8 cellular contexts compared by ENCODE assay signal in the genomic region with DNA sequence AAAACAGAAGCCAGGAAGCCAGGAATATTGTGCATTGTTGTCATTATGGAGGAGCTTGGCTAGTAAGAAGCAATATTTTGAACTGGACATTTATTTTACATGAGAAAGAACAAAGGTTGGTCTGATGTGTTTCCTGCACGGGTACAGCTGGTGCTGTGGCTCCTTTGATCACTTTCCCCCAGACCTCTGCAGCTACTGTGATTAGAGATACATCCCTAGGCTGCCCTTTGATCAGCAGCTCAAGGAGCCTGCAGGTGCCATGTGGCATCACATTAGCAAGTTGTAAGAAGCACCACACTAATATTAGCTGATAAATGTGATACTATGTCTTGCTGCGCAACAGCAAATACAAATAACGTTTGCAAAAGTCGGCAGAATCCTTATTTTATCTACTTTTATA. TPM values are rescaled to one million over a fixed set of nuclear protein-coding genes. Genes with fewer than 3 reads are reported as not detected.
DNase-seq lines count a peak whose midpoint lies in the region; ATAC-seq and TF ChIP-seq lines count a peak whose summit lies in the region.

No MANE protein-coding gene starts in this region.

- H3K36me3 Mint-ChIP-seq in endodermal cell (ENCODE audit: low read depth) (no peaks in the 10 kb centered on the region), nephron (ENCODE audit: low read depth) (no peaks in the 10 kb centered on the region)

- no peaks in the 10 kb centered on the region for H3K9me3 ChIP-seq in left ventricle myocardium inferior (replicated peaks)
- no peaks in the 10 kb centered on the region for H3K9me3 ChIP-seq in endodermal cell (ENCODE audit: control insufficient read depth, low read length)
- H3K9me3 ChIP-seq in vagina: no peaks in the 10 kb centered on the region

- peaks cover 35% of the 10 kb centered on the region for H3K27me3 Mint-ChIP-seq in endodermal cell (ENCODE audit: insufficient read depth)
- no peaks in the 10 kb centered on the region for H3K27me3 Mint-ChIP-seq in nephron (ENCODE audit: low read depth)

- H3K27ac Mint-ChIP-seq in endodermal cell: no peak overlapping the region
- H3K27ac Mint-ChIP-seq in nephron: peak overlapping the region; percentile 67 to 99 (median 96)

- DNase-seq in left ventricle myocardium inferior: no peak
- DNase-seq in left ventricle myocardium superior: no peak
- DNase-seq in endodermal cell: no peak
- DNase-seq in vagina (ENCODE audit: extremely low spot score in 2 of 2): no peak
- DNase-seq in AG08395 (ENCODE audit: low spot score): no peak
- no peak for DNase-seq in midbrain (lab: John Stamatoyannopoulos, UW)
- no peak for DNase-seq in HK-2 (ENCODE audit: unreplicated experiment)

- 67 to 87% methylated on average over 1 to 4 of the region's 4 CpGs for WGBS in endodermal cell (ENCODE audit: insufficient coverage in 1 of 2, insufficient read length in 1 of 2), 2 experiments

- peak overlapping the region; percentile 80 for H3K4me3 ChIP-seq in left ventricle myocardium inferior
- peak overlapping the region; percentile 86 for H3K4me3 ChIP-seq in endodermal cell (ENCODE audit: low read length)
- peak overlapping the region; percentile 68 to 94 for H3K4me3 ChIP-seq in vagina

- intact Hi-C loops in left ventricle myocardium inferior (cut with micrococcal nuclease) (no loop called here), left ventricle myocardium superior (cut with micrococcal nuclease) (no loop called here), vagina (cut with DNase I) (no loop called here)

- no peak for TF ChIP-seq POLR2A in vagina (IDR thresholded peaks at IDR 0.05)

- peak overlapping the region; percentile 87 for H3K27ac ChIP-seq in left ventricle myocardium inferior (replicated peaks)
- no peak overlapping the region for H3K27ac ChIP-seq in endodermal cell (ENCODE audit: low read depth, low read length)
- H3K27ac ChIP-seq in vagina: no peak overlapping the region

- H3K4me3 Mint-ChIP-seq in endodermal cell: no peak overlapping the region
- H3K4me3 Mint-ChIP-seq in nephron: peak overlapping the region; percentile 89 to 96 (median 95)

- H3K27me3 ChIP-seq in left ventricle myocardium inferior (ENCODE audit: low read depth) (no peaks in the 10 kb centered on the region), endodermal cell (ENCODE audit: control insufficient read depth, insufficient read depth, low read length, poor library complexity, severe bottlenecking) (peaks cover 8% of the 10 kb centered on the region), vagina (no peaks in the 10 kb centered on the region)

- H3K9me3 Mint-ChIP-seq in endodermal cell (no peaks in the 10 kb centered on the region), nephron (no peaks in the 10 kb centered on the region)

- H3K4me1 ChIP-seq in left ventricle myocardium inferior (peaks cover 44% of the 10 kb centered on the region), endodermal cell (ENCODE audit: control insufficient read depth, insufficient read depth, low read length) (peaks cover 4% of the 10 kb centered on the region), vagina (peaks cover 23% of the 10 kb centered on the region)

- H3K9ac ChIP-seq in endodermal cell (ENCODE audit: extremely low read depth, low read length, poor library complexity, severe bottlenecking): no peak overlapping the region

- ATAC-seq in left ventricle myocardium superior: no peak

- H3K4me1 Mint-ChIP-seq in endodermal cell: peaks cover 13% of the 10 kb centered on the region
- H3K4me1 Mint-ChIP-seq in nephron: peaks cover 56% of the 10 kb centered on the region

- TF ChIP-seq CTCF in left ventricle myocardium inferior (IDR thresholded peaks at IDR 0.05; ENCODE audit: borderline replicate concordance): no peak
- no peak for TF ChIP-seq CTCF in endodermal cell (conservative IDR thresholded peaks at IDR 0.05)
- no peak for TF ChIP-seq CTCF in nephron (IDR thresholded peaks at IDR 0.05; ENCODE audit: unreplicated experiment in 3 of 3)
- TF ChIP-seq CTCF in vagina (IDR thresholded peaks at IDR 0.05): no peak

- H3K36me3 ChIP-seq in left ventricle myocardium inferior: no peaks in the 10 kb centered on the region
- no peaks in the 10 kb centered on the region for H3K36me3 ChIP-seq in endodermal cell (ENCODE audit: control insufficient read depth, insufficient read depth, low read length)
- H3K36me3 ChIP-seq in vagina: no peaks in the 10 kb centered on the region

RNA-seq across cellular contexts. Expression of a gene that starts 2.5 kb away (rescaled TPM):
- 12.9 TPM for total RNA-seq in left ventricle myocardium inferior
- total RNA-seq in left ventricle myocardium superior: 12.8 TPM
- total RNA-seq in endodermal cell: 1 to 10 TPM; 5.5 to 6.8 TPM
- 36.7 TPM for polyA plus RNA-seq in endodermal cell (2013, experiment 1 of 2)
- 34.3 TPM for polyA plus RNA-seq in endodermal cell (2013, experiment 2 of 2)
- total RNA-seq in vagina: 19.4 TPM
